ENCODE assay signal across 8 cellular contexts in the genomic region with DNA sequence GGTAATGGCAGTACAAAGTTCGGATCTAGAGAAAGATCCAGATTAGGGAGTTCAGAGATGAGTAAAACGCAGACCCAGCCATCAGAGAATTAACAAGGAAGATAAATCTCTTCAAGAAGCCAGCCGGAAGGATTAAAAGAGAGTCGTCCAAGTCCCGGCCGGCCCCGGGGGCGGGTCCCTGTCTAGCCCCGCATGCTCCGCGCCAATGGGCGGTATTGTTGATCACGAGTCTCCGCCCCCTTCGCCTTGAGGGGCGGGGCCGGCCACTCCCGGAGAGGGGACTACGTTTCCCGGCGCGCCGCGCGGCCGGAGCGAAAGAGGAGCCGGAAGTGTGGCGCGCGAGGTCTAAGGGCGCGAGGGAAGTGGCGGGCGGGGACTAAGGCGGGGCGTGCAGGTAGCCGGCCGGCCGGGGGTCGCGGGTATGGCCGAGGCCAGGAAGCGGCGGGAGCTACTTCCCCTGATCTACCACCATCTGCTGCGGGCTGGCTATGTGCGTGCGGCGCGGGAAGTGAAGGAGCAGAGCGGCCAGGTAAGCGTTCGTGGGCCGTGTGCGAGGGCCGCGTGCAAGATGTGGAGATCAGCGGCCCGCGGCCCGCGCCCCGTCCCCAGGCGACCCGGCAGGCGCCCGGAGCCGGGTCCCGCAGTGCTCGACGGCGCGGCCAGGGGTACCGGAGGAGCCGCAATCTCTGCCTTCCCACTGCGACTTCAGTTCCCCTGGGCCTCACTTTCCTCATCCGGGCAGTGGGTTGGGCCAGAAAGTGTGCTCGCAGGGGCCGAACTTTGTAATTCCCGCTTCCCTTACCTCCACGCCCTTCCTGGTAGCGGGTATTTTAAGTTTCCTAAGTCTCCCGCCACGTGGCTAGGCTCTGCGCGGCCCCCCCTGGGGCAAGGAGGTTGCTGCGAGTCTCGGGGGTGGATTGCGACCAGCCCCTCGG. TPM values are rescaled to one million over a fixed set of nuclear protein-coding genes. Genes with fewer than 3 reads are reported as not detected.
A peak's percentile ranks its signal among the peaks of the same experiment; 100 is the strongest.
DNase-seq lines count a peak whose midpoint lies in the region; ATAC-seq and TF ChIP-seq lines count a peak whose summit lies in the region.

A gene with protein sequence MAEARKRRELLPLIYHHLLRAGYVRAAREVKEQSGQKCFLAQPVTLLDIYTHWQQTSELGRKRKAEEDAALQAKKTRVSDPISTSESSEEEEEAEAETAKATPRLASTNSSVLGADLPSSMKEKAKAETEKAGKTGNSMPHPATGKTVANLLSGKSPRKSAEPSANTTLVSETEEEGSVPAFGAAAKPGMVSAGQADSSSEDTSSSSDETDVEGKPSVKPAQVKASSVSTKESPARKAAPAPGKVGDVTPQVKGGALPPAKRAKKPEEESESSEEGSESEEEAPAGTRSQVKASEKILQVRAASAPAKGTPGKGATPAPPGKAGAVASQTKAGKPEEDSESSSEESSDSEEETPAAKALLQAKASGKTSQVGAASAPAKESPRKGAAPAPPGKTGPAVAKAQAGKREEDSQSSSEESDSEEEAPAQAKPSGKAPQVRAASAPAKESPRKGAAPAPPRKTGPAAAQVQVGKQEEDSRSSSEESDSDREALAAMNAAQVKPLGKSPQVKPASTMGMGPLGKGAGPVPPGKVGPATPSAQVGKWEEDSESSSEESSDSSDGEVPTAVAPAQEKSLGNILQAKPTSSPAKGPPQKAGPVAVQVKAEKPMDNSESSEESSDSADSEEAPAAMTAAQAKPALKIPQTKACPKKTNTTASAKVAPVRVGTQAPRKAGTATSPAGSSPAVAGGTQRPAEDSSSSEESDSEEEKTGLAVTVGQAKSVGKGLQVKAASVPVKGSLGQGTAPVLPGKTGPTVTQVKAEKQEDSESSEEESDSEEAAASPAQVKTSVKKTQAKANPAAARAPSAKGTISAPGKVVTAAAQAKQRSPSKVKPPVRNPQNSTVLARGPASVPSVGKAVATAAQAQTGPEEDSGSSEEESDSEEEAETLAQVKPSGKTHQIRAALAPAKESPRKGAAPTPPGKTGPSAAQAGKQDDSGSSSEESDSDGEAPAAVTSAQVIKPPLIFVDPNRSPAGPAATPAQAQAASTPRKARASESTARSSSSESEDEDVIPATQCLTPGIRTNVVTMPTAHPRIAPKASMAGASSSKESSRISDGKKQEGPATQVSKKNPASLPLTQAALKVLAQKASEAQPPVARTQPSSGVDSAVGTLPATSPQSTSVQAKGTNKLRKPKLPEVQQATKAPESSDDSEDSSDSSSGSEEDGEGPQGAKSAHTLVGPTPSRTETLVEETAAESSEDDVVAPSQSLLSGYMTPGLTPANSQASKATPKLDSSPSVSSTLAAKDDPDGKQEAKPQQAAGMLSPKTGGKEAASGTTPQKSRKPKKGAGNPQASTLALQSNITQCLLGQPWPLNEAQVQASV (N-terminal part only) (plus strand): TSS at position 372 of the 935 bp plus-strand sequence. CDS start 50 bp downstream, at position 422.

- H3K36me3 Mint-ChIP-seq in IgD-negative memory B cell, result peaks cover 2% of the 10 kb centered on the region

- DNase-seq in DMS 273 treated with DMSO at 0.1 percent for 48 hours (lab: John Stamatoyannopoulos, UW) (peak; percentile 87), OCI-M2 (lab: John Stamatoyannopoulos, UW; ENCODE audit: unreplicated experiment) (peak; percentile 54), activated T-cell treated with anti-CD3 and anti-CD28 coated beads for 4 hours (peak; percentile 96), epithelial cell of esophagus (ENCODE audit: low read depth) (peak; percentile 98), mucosa of gallbladder (ENCODE audit: low spot score) (peak; percentile 97)
- peak; percentile 92 to 95 for DNase-seq in stimulated activated CD8-positive, alpha-beta memory T cell treated with anti-CD3 and anti-CD28 coated beads, Interleukin-4, amount 100 ng/mL, for 4 hours (ENCODE audit: low read depth in 2 of 2, low spot score in 1 of 2)

- peak within 1 kb of the TSS; percentile 81 to 91 (median 88) for H3K27ac Mint-ChIP-seq in IgD-negative memory B cell

- H3K4me3 ChIP-seq in epithelial cell of esophagus (ENCODE audit: low read length), result peak within 1 kb of the TSS; percentile 77

- no peaks in the 10 kb centered on the region for H3K9me3 Mint-ChIP-seq in IgD-negative memory B cell

- TF ChIP-seq CTCF in epithelial cell of esophagus (IDR thresholded peaks at IDR 0.05; ENCODE audit: insufficient read depth, low read depth, low read length, missing control alignments), result no peak

- H3K27me3 Mint-ChIP-seq in IgD-negative memory B cell, result no peaks in the 10 kb centered on the region

- ATAC-seq in GM21529 (IDR thresholded peaks at IDR 0.05; ENCODE audit: unreplicated experiment), result peak; percentile 87

- peak within 1 kb of the TSS; percentile 89 to 95 (median 92) for H3K4me3 Mint-ChIP-seq in IgD-negative memory B cell

- peaks cover 32 to 44% (median 34%) of the 10 kb centered on the region in 3 donors for H3K4me1 Mint-ChIP-seq in IgD-negative memory B cell

RNA-seq across cellular contexts. Expression of the gene that starts here (rescaled TPM):
- polyA plus RNA-seq in IgD-negative memory B cell, result 26.4 TPM
- 29.4 TPM for total RNA-seq in mucosa of gallbladder

Comparison
In these comparisons a context has a peak if more than half of its experiments do, and no peak if none do; other contexts are left out.
1. Peak in every context shown above with its lines: DNase-seq, ATAC-seq and H3K4me3 ChIP-seq.